ENCODE assay signal across 9 cellular contexts in the genomic region with DNA sequence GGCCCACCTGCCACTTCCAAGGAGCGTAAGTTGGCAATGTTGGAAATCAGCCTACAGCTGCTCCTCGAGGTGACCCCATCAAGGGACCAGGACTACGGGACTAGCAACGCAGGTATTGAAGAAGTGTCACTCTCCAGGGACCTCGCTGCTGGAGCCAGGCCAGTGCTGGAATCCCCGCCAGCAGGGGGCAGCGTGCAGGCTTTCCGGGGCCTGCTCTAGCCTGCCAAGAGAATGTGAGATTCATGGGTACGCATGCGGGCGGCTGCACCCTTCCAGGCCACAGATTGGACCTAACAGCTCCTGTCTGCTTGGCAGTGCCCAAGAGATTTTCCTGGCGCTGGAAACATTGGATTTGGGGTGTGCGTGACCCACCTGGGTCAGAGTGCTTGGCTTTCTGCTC.
DNase-seq lines count a peak whose midpoint lies in the region; ATAC-seq, FAIRE-seq and TF ChIP-seq lines count a peak whose summit lies in the region.
"Had no signal": no experiment of that assay in that cellular context is flagged by ENCODE, and none has a peak within 500 bp of the region (broad histone marks: within the 10 kb centered on the region; RNA-seq: fewer than 3 reads in every experiment).

No MANE protein-coding gene starts in this region.

- no peaks in the 10 kb centered on the region for H3K79me1 ChIP-seq in IMR-90 (ENCODE audit: low read depth in 1 of 2, low read length in 2 of 2)

- 73% methylated on average over 7 of the region's 13 CpGs; no CpG with 5 or more reads in 1 of the 2 experiments for WGBS in IMR-90 (ENCODE audit: extremely low coverage in 2 of 2, insufficient read length in 1 of 2), 2 experiments
- WGBS in K562 (ENCODE audit: insufficient coverage, low coverage, missing lambda C conversion rate) = 2% methylated on average over 13 of the region's 13 CpGs

- ATAC-seq in IMR-90 (ENCODE audit: low read depth) (no peak), K562 (peak; percentile 91)
- ATAC-seq in CD8-positive, alpha-beta T cell = no peak

- H3K18ac ChIP-seq in IMR-90 (ENCODE audit: low read depth, low read length) = no peak overlapping the region

- H2AK5ac ChIP-seq in IMR-90 (ENCODE audit: low read depth, low read length) = no peak overlapping the region; the same call in 1 of the 2 replicates

- H3K9ac ChIP-seq in IMR-90 (ENCODE audit: low read depth, low read length) (no peak overlapping the region), K562 (ENCODE audit: insufficient read depth in 1 of 2, low read depth in 2 of 2, low read length in 2 of 2) (no peak overlapping the region)

- in situ Hi-C loops in IMR-90 (cut with MboI; ENCODE audit: low sequenced_read_pairs) (no loop called here), K562 (cut with MboI) (no loop called here)

- H4K5ac ChIP-seq in IMR-90 (ENCODE audit: low read depth, low read length) = no peak overlapping the region

- H3K9me1 ChIP-seq in IMR-90 (ENCODE audit: insufficient read depth, low read length) (no peaks in the 10 kb centered on the region; the same call in 1 of the 2 replicates), K562 (ENCODE audit: control insufficient read depth, insufficient read depth, low read length) (no peaks in the 10 kb centered on the region)

- no peaks in the 10 kb centered on the region for H3K9me3 Mint-ChIP-seq in osteocyte (ENCODE audit: unreplicated experiment)
- no peaks in the 10 kb centered on the region for H3K9me3 Mint-ChIP-seq in CD8-positive, alpha-beta T cell

- TF ChIP-seq POLR2A in IMR-90 (IDR thresholded peaks at IDR 0.05; ENCODE audit: low read depth, low read length) = no peak
- TF ChIP-seq POLR2A in K562 (conservative IDR thresholded peaks at IDR 0.05) = no peak

- H2BK20ac ChIP-seq in IMR-90 (ENCODE audit: low read depth, low read length) = no peak overlapping the region

- no peak overlapping the region for H2AFZ ChIP-seq in IMR-90 (replicated peaks; ENCODE audit: low read length, poor library complexity)
- no peak overlapping the region for H2AFZ ChIP-seq in K562 (ENCODE audit: low read depth, low read length)

- H4K91ac ChIP-seq in IMR-90 (ENCODE audit: insufficient read depth, low read depth, low read length) = no peak overlapping the region

- H3K23ac ChIP-seq in IMR-90 (ENCODE audit: low read depth, low read length) = no peak overlapping the region

- H3K27ac ChIP-seq in IMR-90 (ENCODE audit: insufficient read depth, low read length) (no peak overlapping the region), K562 (ENCODE audit: extremely low read depth, low read depth, low read length) (no peak overlapping the region)
- no peak overlapping the region for H3K27ac ChIP-seq in CD8-positive, alpha-beta T cell (ENCODE audit: low read depth, low read length)

- TF ChIP-seq CTCF in IMR-90 (conservative IDR thresholded peaks at IDR 0.05; ENCODE audit: low read depth, low read length) (0 out of 2 replicates have a peak, but pooled peaks have one; percentile 10), K562 (IDR thresholded peaks at IDR 0.05 in 2 of 3, conservative IDR thresholded peaks at IDR 0.05 in 1 of 3; ENCODE audit: insufficient read depth in 2 of 3, low read depth in 1 of 3, low read length in 3 of 3) (peak; percentile 58 to 80 (median 69)), osteocyte (IDR thresholded peaks at IDR 0.05) (peak; percentile 24)
- no peak for TF ChIP-seq CTCF in CD8-positive, alpha-beta T cell (IDR thresholded peaks at IDR 0.05)

- no peak overlapping the region for H3K27ac Mint-ChIP-seq in osteocyte (ENCODE audit: unreplicated experiment)
- no peak overlapping the region for H3K27ac Mint-ChIP-seq in CD8-positive, alpha-beta T cell

- H3K36me3 ChIP-seq in IMR-90 (ENCODE audit: control insufficient read depth, insufficient read depth, low read length) (no peaks in the 10 kb centered on the region), K562 (ENCODE audit: control insufficient read depth, insufficient read depth, low read length) (no peaks in the 10 kb centered on the region)
- no peaks in the 10 kb centered on the region for H3K36me3 ChIP-seq in CD8-positive, alpha-beta T cell (ENCODE audit: insufficient read depth, low read length)

- no peak overlapping the region for H2BK5ac ChIP-seq in IMR-90 (ENCODE audit: low read depth, low read length, poor library complexity, severe bottlenecking)

- H3K27me3 ChIP-seq in IMR-90 (ENCODE audit: control insufficient read depth, insufficient read depth, low read length) (peaks cover 9% of the 10 kb centered on the region; the same call in 1 of the 2 replicates), K562 (ENCODE audit: control insufficient read depth in 2 of 2, insufficient read depth in 2 of 2, low read length in 2 of 2) (peaks cover 7 to 55% of the 10 kb centered on the region in 2 experiments)
- H3K27me3 ChIP-seq in CD8-positive, alpha-beta T cell (ENCODE audit: insufficient read depth, low read length) = no peaks in the 10 kb centered on the region

- no TSS peak for BruUV-seq in IMR-90 (replicated peaks; lab: Mats Ljungman, UMichigan)
- BruUV-seq in K562 (replicated peaks; lab: Mats Ljungman, UMichigan) = no TSS peak

- no peak overlapping the region for H4K8ac ChIP-seq in IMR-90 (ENCODE audit: low read depth in 2 of 2, low read length in 2 of 2)

- no peak overlapping the region for H3K56ac ChIP-seq in IMR-90 (ENCODE audit: extremely low read depth, insufficient read depth, low read length)

- peaks cover 27% of the 10 kb centered on the region for H3K4me1 Mint-ChIP-seq in osteocyte (ENCODE audit: unreplicated experiment)
- H3K4me1 Mint-ChIP-seq in CD8-positive, alpha-beta T cell (ENCODE audit: low read depth) = no peaks in the 10 kb centered on the region

- H3K4me1 ChIP-seq in IMR-90 (ENCODE audit: control insufficient read depth, insufficient read depth, low read length) (peaks cover 5% of the 10 kb centered on the region), K562 (replicated peaks in 1 of 2; ENCODE audit: control insufficient read depth in 2 of 2, insufficient read depth in 2 of 2, low read length in 2 of 2) (no peaks in the 10 kb centered on the region; a peak in 1 of 5 replicates)
- no peaks in the 10 kb centered on the region for H3K4me1 ChIP-seq in CD8-positive, alpha-beta T cell (ENCODE audit: insufficient read depth, low read length)

- H4K20me1 ChIP-seq in IMR-90 (ENCODE audit: insufficient read depth, low read length) (no peaks in the 10 kb centered on the region), K562 (replicated peaks; ENCODE audit: control insufficient read depth, insufficient read depth, low read length) (no peaks in the 10 kb centered on the region)

- TF ChIP-seq EP300 in K562 (IDR thresholded peaks at IDR 0.05; ENCODE audit: low read length) = no peak

- H3K27me3 Mint-ChIP-seq in osteocyte (ENCODE audit: unreplicated experiment) = no peaks in the 10 kb centered on the region
- no peaks in the 10 kb centered on the region for H3K27me3 Mint-ChIP-seq in CD8-positive, alpha-beta T cell (ENCODE audit: low read depth)

- H3K36me3 Mint-ChIP-seq in osteocyte (ENCODE audit: unreplicated experiment) = no peaks in the 10 kb centered on the region
- H3K36me3 Mint-ChIP-seq in CD8-positive, alpha-beta T cell = no peaks in the 10 kb centered on the region

- H3K4me3 Mint-ChIP-seq in osteocyte (ENCODE audit: unreplicated experiment) = no peak overlapping the region
- H3K4me3 Mint-ChIP-seq in CD8-positive, alpha-beta T cell = no peak overlapping the region

- H3K9me3 ChIP-seq in IMR-90 (ENCODE audit: control insufficient read depth, insufficient read depth, low read length) (no peaks in the 10 kb centered on the region), K562 (replicated peaks; ENCODE audit: control insufficient read depth, insufficient read depth, low read depth, low read length) (no peaks in the 10 kb centered on the region)
- no peaks in the 10 kb centered on the region for H3K9me3 ChIP-seq in CD8-positive, alpha-beta T cell (ENCODE audit: low read length)

- intact Hi-C loops in IMR-90 (cut with micrococcal nuclease) (no loop called here), K562 (cut with micrococcal nuclease) (no loop called here)
- intact Hi-C loops in CD8-positive, alpha-beta T cell (cut with DNase I, micrococcal nuclease) = no loop called here

- POLR2A ChIA-PET in IMR-90 (lab: Charles Lee; ENCODE audit: unreplicated experiment) = no interaction called here
- POLR2A ChIA-PET in K562 (lab: Yijun Ruan, JAX) = interaction anchor here (0.5 to 0.6 kb wide), 2 partner anchors 12 to 1102 kb away, joined by 3 to 4 read pairs; no protein-coding TSS in a partner anchor
- POLR2A ChIA-PET in CD8-positive, alpha-beta T cell (lab: Charles Lee) = no interaction called here

- H3K4ac ChIP-seq in IMR-90 (ENCODE audit: low read depth, low read length) = no peak overlapping the region

- no peak overlapping the region for H3K14ac ChIP-seq in IMR-90 (replicated peaks; ENCODE audit: low read depth, low read length)

- no peak overlapping the region for H3K4me2 ChIP-seq in IMR-90 (ENCODE audit: low read depth, low read length)
- H3K4me2 ChIP-seq in K562 (ENCODE audit: insufficient read depth, low read length) = no peak overlapping the region; the same call in 1 of the 2 replicates

- TF ChIP-seq RAD21 in IMR-90 (IDR thresholded peaks at IDR 0.05; ENCODE audit: low read length) (no peak), K562 (CRISPR knock-in tag; conservative IDR thresholded peaks at IDR 0.05 in 1 of 2, IDR thresholded peaks at IDR 0.05 in 1 of 2) (peak in 1 of 2 experiments; percentile 42; a peak in 2 of 4 replicates)

- FAIRE-seq in K562 (lab: Jason Lieb, UNC) = no peak
- FAIRE-seq: GM18507 had no signal

- H2BK120ac ChIP-seq in IMR-90 (ENCODE audit: low read depth, low read length) = no peak overlapping the region

- dilution Hi-C loops in IMR-90 (cut with HindIII; ENCODE audit: low sequenced_read_pairs, unreplicated experiment) = no loop called here

- peak in 2 of 3 experiments; percentile 55 to 71 for DNase-seq in NCI-H1417 (lab: John Stamatoyannopoulos, UW)
- no peak for DNase-seq in NCI-H1417 treated with DMSO at 0.1 percent for 48 hours (lab: John Stamatoyannopoulos, UW)
- no peak for DNase-seq in IMR-90
- peak; percentile 43 to 57 (median 52) for DNase-seq in K562 (ENCODE audit: extremely low read depth in 1 of 4, low spot score in 3 of 4)
- no peak for DNase-seq in osteocyte (ENCODE audit: extremely low spot score, unreplicated experiment)
- DNase-seq in CD8-positive, alpha-beta T cell = no peak
- no peak for DNase-seq in NCI-H2107 treated with DMSO at 0.1 percent for 48 hours (lab: John Stamatoyannopoulos, UW; ENCODE audit: unreplicated experiment)
- DNase-seq in HPDE6-E6E7 (ENCODE audit: extremely low spot score) = no peak

- H3K4me3 ChIP-seq in IMR-90 (ENCODE audit: insufficient read depth, low read depth, low read length) (no peak overlapping the region), K562 (no peak overlapping the region)
- no peak overlapping the region for H3K4me3 ChIP-seq in CD8-positive, alpha-beta T cell (ENCODE audit: low read depth, low read length)

- H3K79me2 ChIP-seq in K562 (ENCODE audit: control insufficient read depth, insufficient read depth, low read length) = no peaks in the 10 kb centered on the region

- no peak overlapping the region for H2AK9ac ChIP-seq in IMR-90 (replicated peaks; ENCODE audit: low read depth, low read length, poor library complexity)

- CTCF ChIA-PET in IMR-90 (lab: Yijun Ruan, JAX) (interaction anchor here (0.9 to 1.1 kb wide), 2 partner anchors 13 to 32 kb away, joined by 3 read pairs; no protein-coding TSS in a partner anchor), K562 (lab: Yijun Ruan, JAX; ENCODE audit: low intra/inter-chr PET ratio) (no interaction called here)
- CTCF ChIA-PET in CD8-positive, alpha-beta T cell (lab: Charles Lee) = no interaction called here

- H2BK15ac ChIP-seq in IMR-90 (ENCODE audit: low read depth, low read length) = no peak overlapping the region

Comparison
In these comparisons a context has a peak if more than half of its experiments do, and no peak if none do; other contexts are left out.
1. DNase-seq: peak in NCI-H1417 (2 of 3) and K562 (4 of 4); none in NCI-H1417 treated with DMSO at 0.1 percent for 48 hours (single experiment), IMR-90 (single experiment), osteocyte (single experiment), CD8-positive, alpha-beta T cell (0 of 7), NCI-H2107 treated with DMSO at 0.1 percent for 48 hours (single experiment) and HPDE6-E6E7 (single experiment).